ENCODE assay signal across 1 cellular context in the genomic region with DNA sequence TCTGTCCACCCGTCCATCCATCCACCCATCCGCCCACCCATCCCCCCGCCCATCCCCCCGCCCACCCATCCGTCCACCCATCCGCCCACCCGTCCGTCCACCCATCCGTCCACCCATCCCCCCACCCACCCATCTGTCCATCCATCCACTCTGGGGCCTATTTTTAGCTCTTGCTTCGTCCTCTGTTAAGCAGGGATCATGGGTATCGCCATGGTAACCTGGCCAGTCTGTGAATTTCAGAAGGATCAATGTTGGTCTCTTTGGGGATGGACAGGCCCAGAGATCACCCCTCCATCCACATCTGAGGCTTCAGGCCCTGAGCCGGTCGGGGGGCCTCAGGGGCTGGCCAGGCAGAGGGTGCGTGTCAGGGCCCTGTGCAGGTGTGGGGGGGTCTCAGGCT.
A peak's percentile ranks its signal among the peaks of the same experiment; 100 is the strongest.
TF ChIP-seq lines count a peak whose summit lies in the region.

No MANE protein-coding gene starts in this region.

TF ChIP-seq in HepG2, 621 proteins besides CTCF, POLR2A, EP300 and RAD21:
- TF ChIP-seq ZNF430 (CRISPR knock-in tag; IDR thresholded peaks at IDR 0.05) (no peak), RFX1 (IDR thresholded peaks at IDR 0.05) (peak; percentile 17; the same call in 1 of the 2 replicates)
